32 cellular contexts compared by ENCODE assay signal in genomic region chr3:51276046-51276445, GRCh38.
"Had no signal": no experiment of that assay in that cellular context is flagged by ENCODE, and none has a peak within 500 bp of the region (broad histone marks: within the 10 kb centered on the region; RNA-seq: fewer than 3 reads in every experiment).

No MANE protein-coding gene starts in this region.

- H3K27me3 Mint-ChIP-seq: activated CD4-positive, alpha-beta memory T cell treated with anti-CD3 and anti-CD28 coated beads for 36 hours; activated CD8-positive, alpha-beta memory T cell treated with anti-CD3 and anti-CD28 coated beads, Interleukin-2, amount 10 ng/mL, durations not matched to agents 7 days and 5 days; activated naive CD4-positive, alpha-beta T cell treated with anti-CD3 and anti-CD28 coated beads, Interleukin-2, amount 10 ng/mL, durations not matched to agents 7 days and 5 days; activated naive CD8-positive, alpha-beta T cell treated with anti-CD3 and anti-CD28 coated beads for 36 hours had no signal

- ATAC-seq: activated CD8-positive, alpha-beta memory T cell treated with anti-CD3 and anti-CD28 coated beads, Interleukin-2, amount 10 ng/mL, durations not matched to agents 7 days and 5 days; Panc1 had no signal

- H3K9me3 Mint-ChIP-seq: activated B cell treated with CpG ODN at 0.5 μM for 24 hours; activated CD4-positive, alpha-beta memory T cell treated with anti-CD3 and anti-CD28 coated beads for 36 hours; activated naive CD4-positive, alpha-beta T cell treated with anti-CD3 and anti-CD28 coated beads, Interleukin-2, amount 10 ng/mL, durations not matched to agents 7 days and 5 days; activated naive CD8-positive, alpha-beta T cell treated with anti-CD3 and anti-CD28 coated beads for 36 hours; T-helper 1 cell treated with Interleukin-12 subunit alpha and Interleukin-12 subunit beta and Interleukin-4 antibody, amounts not matched to agents 30 μg/mL and 1 μg/mL, for 36 hours had no signal

- H3K27ac Mint-ChIP-seq: activated B cell treated with CpG ODN at 0.5 μM for 24 hours; activated CD4-positive, alpha-beta memory T cell treated with anti-CD3 and anti-CD28 coated beads for 36 hours; activated CD8-positive, alpha-beta memory T cell treated with anti-CD3 and anti-CD28 coated beads, Interleukin-2, amount 10 ng/mL, durations not matched to agents 7 days and 5 days; activated naive CD4-positive, alpha-beta T cell treated with anti-CD3 and anti-CD28 coated beads, Interleukin-2, amount 10 ng/mL, durations not matched to agents 7 days and 5 days; activated naive CD8-positive, alpha-beta T cell treated with anti-CD3 and anti-CD28 coated beads for 36 hours; T-helper 1 cell treated with Interleukin-12 subunit alpha and Interleukin-12 subunit beta and Interleukin-4 antibody, amounts not matched to agents 30 μg/mL and 1 μg/mL, for 36 hours had no signal

- H3K9me3 ChIP-seq: SJSA1, SK-N-SH had no signal

- H3K4me1 Mint-ChIP-seq: activated B cell treated with CpG ODN at 0.5 μM for 24 hours; activated CD8-positive, alpha-beta memory T cell treated with anti-CD3 and anti-CD28 coated beads, Interleukin-2, amount 10 ng/mL, durations not matched to agents 7 days and 5 days had no signal

- H3K4me3 Mint-ChIP-seq: activated B cell treated with CpG ODN at 0.5 μM for 24 hours; activated CD4-positive, alpha-beta memory T cell treated with anti-CD3 and anti-CD28 coated beads for 36 hours; activated CD8-positive, alpha-beta memory T cell treated with anti-CD3 and anti-CD28 coated beads, Interleukin-2, amount 10 ng/mL, durations not matched to agents 7 days and 5 days; activated naive CD4-positive, alpha-beta T cell treated with anti-CD3 and anti-CD28 coated beads, Interleukin-2, amount 10 ng/mL, durations not matched to agents 7 days and 5 days; activated naive CD8-positive, alpha-beta T cell treated with anti-CD3 and anti-CD28 coated beads for 36 hours; T-helper 1 cell treated with Interleukin-12 subunit alpha and Interleukin-12 subunit beta and Interleukin-4 antibody, amounts not matched to agents 30 μg/mL and 1 μg/mL, for 36 hours had no signal

- H3K36me3 Mint-ChIP-seq: activated CD4-positive, alpha-beta memory T cell treated with anti-CD3 and anti-CD28 coated beads for 36 hours; activated CD8-positive, alpha-beta memory T cell treated with anti-CD3 and anti-CD28 coated beads, Interleukin-2, amount 10 ng/mL, durations not matched to agents 7 days and 5 days; activated naive CD4-positive, alpha-beta T cell treated with anti-CD3 and anti-CD28 coated beads, Interleukin-2, amount 10 ng/mL, durations not matched to agents 7 days and 5 days; activated naive CD8-positive, alpha-beta T cell treated with anti-CD3 and anti-CD28 coated beads for 36 hours had no signal

- DNase-seq: activated B cell treated with CpG ODN at 0.5 μM for 24 hours; activated CD4-positive, alpha-beta memory T cell treated with anti-CD3 and anti-CD28 coated beads for 36 hours; activated CD4-positive, alpha-beta T cell treated with anti-CD3 and anti-CD28 coated beads for 4 hours; activated CD4-positive, alpha-beta T cell treated with anti-CD3 and anti-CD28 coated beads, Interleukin-2, amount 50 U/mL, for 1 hour; activated CD4-positive, CD25-positive, alpha-beta regulatory T cell treated with anti-CD3 and anti-CD28 coated beads, Interleukin-2, amount 50 U/mL, for 72 hours; activated CD8-positive, alpha-beta memory T cell treated with anti-CD3 and anti-CD28 coated beads for 24 hours; activated CD8-positive, alpha-beta memory T cell treated with anti-CD3 and anti-CD28 coated beads, Interleukin-2, amount 10 ng/mL, durations not matched to agents 7 days and 5 days; activated CD8-positive, alpha-beta memory T cell treated with anti-CD3 and anti-CD28 coated beads, Interleukin-2, amount 50 U/mL, for 48 hours; activated effector memory CD4-positive, alpha-beta T cell treated with Interleukin-2 at 50 U/mL for 16 hours; activated naive CD4-positive, alpha-beta T cell treated with anti-CD3 and anti-CD28 coated beads, Interleukin-2, amount 10 ng/mL, durations not matched to agents 7 days and 5 days; activated naive CD8-positive, alpha-beta T cell treated with anti-CD3 and anti-CD28 coated beads for 36 hours; activated T-cell treated with anti-CD3 and anti-CD28 coated beads, Interleukin-2, amount 50 U/mL, for 48 hours; amniotic stem cell; aorta; brain microvascular endothelial cell; central memory CD4-positive, alpha-beta T cell; Karpas-422; NCI-H1105; NCI-H1417 treated with DMSO at 0.1 percent for 48 hours; NCI-H2029; NCI-H2227 treated with DMSO at 0.1 percent for 48 hours; NCI-H446; NCI-H510A treated with DMSO at 0.1 percent for 48 hours; NCI-H526 treated with DMSO at 0.1 percent for 48 hours; NCI-H774; RPMI8226; SHP77 treated with DMSO at 0.1 percent for 48 hours; SK-N-SH; T-helper 9 cell had no signal
